8 cellular contexts compared by ENCODE assay signal in genomic region chr16:84597518-84598390, GRCh38. TPM values are rescaled to one million over a fixed set of nuclear protein-coding genes. Genes with fewer than 3 reads are reported as not detected.
DNase-seq lines count a peak whose midpoint lies in the region; TF ChIP-seq lines count a peak whose summit lies in the region.

No MANE protein-coding gene starts in this region.

- no peaks in the 10 kb centered on the region for H3K27me3 ChIP-seq in SJCRH30

- no peak for TF ChIP-seq CTCF in fibroblast of villous mesenchyme (IDR thresholded peaks at IDR 0.05; ENCODE audit: insufficient read depth, low read depth, low read length)

- no peak overlapping the region for H3K4me3 ChIP-seq in fibroblast of villous mesenchyme (ENCODE audit: low read depth, low read length)
- H3K4me3 ChIP-seq in SJCRH30 = no peak overlapping the region

- no peaks in the 10 kb centered on the region for H3K9me3 ChIP-seq in SJCRH30 (replicated peaks)

- in situ Hi-C loops in KBM-7 (cut with MboI; ENCODE audit: low pct_unique_long_range_greater_than_20kb, low sequenced_read_pairs) = no loop called here
- in situ Hi-C loops in ACHN (cut with HindIII; ENCODE audit: low pct_ligation_motif_present, low pct_unique_long_range_greater_than_20kb, low sequenced_read_pairs) = no loop called here

- H3K27ac ChIP-seq in SJCRH30 = no peak overlapping the region

- H3K4me1 ChIP-seq in SJCRH30 = peaks cover 25% of the 10 kb centered on the region

- DNase-seq in KBM-7 (peak; percentile 64), UCSD-AML1 (lab: John Stamatoyannopoulos, UW; ENCODE audit: unreplicated experiment) (peak; percentile 47), fibroblast of villous mesenchyme (ENCODE audit: low read depth) (peak; percentile 19), SJCRH30 (no peak), RPMI8226 (no peak), ACHN (no peak)
- peak; percentile 69 for DNase-seq in stimulated activated CD8-positive, alpha-beta memory T cell treated with anti-CD3 and anti-CD28 coated beads, Interleukin-4, amount 100 ng/mL, for 48 hours
- DNase-seq in stimulated activated CD4-positive, alpha-beta T cell treated with anti-CD3 and anti-CD28 coated beads, Interleukin-12 subunit alpha, Interleukin-12 subunit beta, amount 100 ng/mL, for 4 hours = no peak

- no peaks in the 10 kb centered on the region for H3K36me3 ChIP-seq in SJCRH30

RNA-seq across cellular contexts. Expression of gene COTL1, which starts 20.1 kb away (rescaled TPM):
- 265 and 310 TPM in 2 replicates for total RNA-seq in fibroblast of villous mesenchyme
- 24.8 and 25.8 TPM in 2 replicates for total RNA-seq in SJCRH30 (2014; rRNA removed; shearing (Covaris generic))

RNA-seq across cellular contexts. Expression of gene KLHL36, which starts 50.6 kb away (rescaled TPM):
- total RNA-seq in fibroblast of villous mesenchyme = 66.7 and 71.7 TPM in 2 replicates
- total RNA-seq in SJCRH30 (2014; rRNA removed; shearing (Covaris generic)) = 9.5 and 10.1 TPM in 2 replicates

Comparison
In these comparisons a context has a peak if more than half of its experiments do, and no peak if none do; other contexts are left out.
1. DNase-seq: peak in KBM-7 (single experiment), UCSD-AML1 (single experiment), fibroblast of villous mesenchyme (single experiment) and stimulated activated CD8-positive, alpha-beta memory T cell treated with anti-CD3 and anti-CD28 coated beads, Interleukin-4, amount 100 ng/mL, for 48 hours (single experiment); none in SJCRH30 (0 of 2), RPMI8226 (single experiment), stimulated activated CD4-positive, alpha-beta T cell treated with anti-CD3 and anti-CD28 coated beads, Interleukin-12 subunit alpha, Interleukin-12 subunit beta, amount 100 ng/mL, for 4 hours (single experiment) and ACHN (single experiment).